ENCODE assay signal across 8 cellular contexts in genomic region chr15:48975713-48976419, GRCh38. TPM values are rescaled to one million over a fixed set of nuclear protein-coding genes. Genes with fewer than 3 reads are reported as not detected.
DNase-seq lines count a peak whose midpoint lies in the region; ATAC-seq and TF ChIP-seq lines count a peak whose summit lies in the region.

No MANE protein-coding gene starts in this region.

- DNase-seq in NCI-H2227 treated with DMSO at 0.1 percent for 48 hours (lab: John Stamatoyannopoulos, UW), result peak; percentile 77
- peak; percentile 57 to 72 for DNase-seq in activated CD4-positive, alpha-beta T cell treated with anti-CD3 and anti-CD28 coated beads for 24 hours (ENCODE audit: low read depth in 2 of 2)
- DNase-seq in choroid plexus epithelial cell (ENCODE audit: low read depth), result peak; percentile 83
- DNase-seq in left colon, result peak; percentile 65 to 79
- peak; percentile 48 to 69 (median 58) for DNase-seq in stimulated activated CD4-positive, alpha-beta T cell treated with anti-CD3 and anti-CD28 coated beads, Interleukin-1b, Interleukin-23, amount 100 ng/mL, for 24 hours (ENCODE audit: low read depth in 4 of 4, low spot score in 1 of 4)

- peaks cover 10% of the 10 kb centered on the region for H3K4me1 ChIP-seq in ACC112 (ENCODE audit: control insufficient read depth, insufficient read depth, low read length, unreplicated experiment)

- H3K4me3 ChIP-seq in ACC112 (ENCODE audit: low read depth, low read length) (peak overlapping the region; percentile 79), choroid plexus epithelial cell (ENCODE audit: low read depth, low read length) (peak overlapping the region; percentile 69)

- peak; percentile 59 for TF ChIP-seq CTCF in choroid plexus epithelial cell (conservative IDR thresholded peaks at IDR 0.05; ENCODE audit: low read depth, low read length)

- intact Hi-C loops in left colon (cut with DNase I, micrococcal nuclease), result no loop called here

- H3K36me3 ChIP-seq in ACC112 (ENCODE audit: insufficient read depth, low read length), result no peaks in the 10 kb centered on the region

- ATAC-seq in GM18858 (IDR thresholded peaks at IDR 0.05; ENCODE audit: unreplicated experiment), result peak; percentile 93
- peak; percentile 85 for ATAC-seq in HG03103 (IDR thresholded peaks at IDR 0.05; ENCODE audit: low read depth, unreplicated experiment)
- peak; percentile 99 for ATAC-seq in left colon

- H3K79me2 ChIP-seq in ACC112 (ENCODE audit: control insufficient read depth, insufficient read depth, low read length, unreplicated experiment), result no peaks in the 10 kb centered on the region

- H3K27me3 ChIP-seq in ACC112 (ENCODE audit: insufficient read depth, low read length), result no peaks in the 10 kb centered on the region; the same call in 1 of the 2 replicates

- no peak overlapping the region for H3K27ac ChIP-seq in ACC112 (ENCODE audit: low read depth, low read length)

- peak overlapping the region; percentile 91 for H2AFZ ChIP-seq in ACC112 (ENCODE audit: low read length, unreplicated experiment)

RNA-seq across cellular contexts. Expression of gene SHC4, which starts 12.1 kb away (rescaled TPM):
- total RNA-seq in left colon, result under 1 TPM; 0.24 to 0.81 TPM
